9 cellular contexts compared by ENCODE assay signal in genomic region chr7:130886438-130887135, GRCh38.
A peak's percentile ranks its signal among the peaks of the same experiment; 100 is the strongest.
DNase-seq lines count a peak whose midpoint lies in the region; ATAC-seq and TF ChIP-seq lines count a peak whose summit lies in the region.
"Had no signal": no experiment of that assay in that cellular context is flagged by ENCODE, and none has a peak within 500 bp of the region (broad histone marks: within the 10 kb centered on the region; RNA-seq: fewer than 3 reads in every experiment).

No MANE protein-coding gene starts in this region.

- no peak for TF ChIP-seq RAD21 in SK-N-SH (IDR thresholded peaks at IDR 0.05; ENCODE audit: low read length)

- no peaks in the 10 kb centered on the region for H3K27me3 Mint-ChIP-seq in activated naive CD8-positive, alpha-beta T cell treated with anti-CD3 and anti-CD28 coated beads, Interleukin-2, amount 50 U/mL, for 24 hours
- H3K27me3 Mint-ChIP-seq in stimulated activated naive B cell treated with anti-CD40 and anti-IgM and Interleukin-4, amounts not matched to agents 10 μg/mL and 1 μg/mL and 100 μg/mL, for 72 hours = no peaks in the 10 kb centered on the region

- H3F3A ChIP-seq in SK-N-SH (replicated peaks; ENCODE audit: insufficient read depth) = peaks cover 92% of the 10 kb centered on the region

- TF ChIP-seq CTCF in SK-N-SH (IDR thresholded peaks at IDR 0.05) = no peak

- CTCF ChIA-PET in SK-N-SH (lab: Yijun Ruan, JAX) = interaction anchor here (0.9 to 9.7 kb wide), 6 partner anchors 10 to 153 kb away, joined by 3 to 136 read pairs (median 10); no protein-coding TSS in a partner anchor

- peaks cover 76% of the 10 kb centered on the region for H3K36me3 Mint-ChIP-seq in activated naive CD8-positive, alpha-beta T cell treated with anti-CD3 and anti-CD28 coated beads, Interleukin-2, amount 50 U/mL, for 24 hours (ENCODE audit: low read depth)
- peaks cover 31 to 59% of the 10 kb centered on the region in 2 donors for H3K36me3 Mint-ChIP-seq in stimulated activated naive B cell treated with anti-CD40 and anti-IgM and Interleukin-4, amounts not matched to agents 10 μg/mL and 1 μg/mL and 100 μg/mL, for 72 hours

- H3K4me3 ChIP-seq in SK-N-SH (ENCODE audit: low read depth in 2 of 2, low read length in 1 of 2) (no peak overlapping the region), Karpas-422 (ENCODE audit: low read length) (no peak overlapping the region)

- peaks cover 13 to 78% of the 10 kb centered on the region in 2 experiments for H3K4me1 ChIP-seq in SK-N-SH (ENCODE audit: control insufficient read depth in 1 of 2, insufficient read depth in 2 of 2, low read depth in 1 of 2, low read length in 1 of 2)
- no peaks in the 10 kb centered on the region for H3K4me1 ChIP-seq in Karpas-422 (ENCODE audit: low read length)

- H3K9me3 ChIP-seq in SK-N-SH (no peaks in the 10 kb centered on the region), Karpas-422 (ENCODE audit: low read length) (no peaks in the 10 kb centered on the region)

- H4K20me1 ChIP-seq in SK-N-SH (ENCODE audit: insufficient read depth) (peaks cover 20% of the 10 kb centered on the region), Karpas-422 (ENCODE audit: insufficient read depth, low read depth, low read length) (no peaks in the 10 kb centered on the region)

- H3K9me3 Mint-ChIP-seq in activated naive CD8-positive, alpha-beta T cell treated with anti-CD3 and anti-CD28 coated beads, Interleukin-2, amount 50 U/mL, for 24 hours = no peaks in the 10 kb centered on the region
- H3K9me3 Mint-ChIP-seq in stimulated activated naive B cell treated with anti-CD40 and anti-IgM and Interleukin-4, amounts not matched to agents 10 μg/mL and 1 μg/mL and 100 μg/mL, for 72 hours = no peaks in the 10 kb centered on the region

- POLR2A ChIA-PET in SK-N-SH (lab: Yijun Ruan, JAX) = no interaction called here

- H3K27me3 ChIP-seq in SK-N-SH (ENCODE audit: insufficient read depth) = no peaks in the 10 kb centered on the region
- no peaks in the 10 kb centered on the region for H3K27me3 ChIP-seq in Karpas-422 (ENCODE audit: low read length)

- H3K79me2 ChIP-seq in SK-N-SH (ENCODE audit: insufficient read depth) = peaks cover 99% of the 10 kb centered on the region
- H3K79me2 ChIP-seq in Karpas-422 (ENCODE audit: low read length) = peaks cover 32% of the 10 kb centered on the region

- DNase-seq in SK-N-SH = no peak
- DNase-seq in activated naive CD8-positive, alpha-beta T cell treated with anti-CD3 and anti-CD28 coated beads, Interleukin-2, amount 50 U/mL, for 24 hours = no peak
- peak; percentile 56 for DNase-seq in islet precursor cell
- no peak for DNase-seq in stimulated activated naive B cell treated with anti-CD40 and anti-IgM and Interleukin-4, amounts not matched to agents 10 μg/mL and 1 μg/mL and 100 μg/mL, for 72 hours
- no peak for DNase-seq in Karpas-422
- DNase-seq: GDM1 had no signal

- no peak overlapping the region for H3K4me3 Mint-ChIP-seq in activated naive CD8-positive, alpha-beta T cell treated with anti-CD3 and anti-CD28 coated beads, Interleukin-2, amount 50 U/mL, for 24 hours
- no peak overlapping the region for H3K4me3 Mint-ChIP-seq in stimulated activated naive B cell treated with anti-CD40 and anti-IgM and Interleukin-4, amounts not matched to agents 10 μg/mL and 1 μg/mL and 100 μg/mL, for 72 hours

- no peak overlapping the region for H2AFZ ChIP-seq in SK-N-SH (ENCODE audit: low read depth)
- no peak overlapping the region for H2AFZ ChIP-seq in Karpas-422 (ENCODE audit: low read length)

- no peak for TF ChIP-seq EP300 in SK-N-SH (IDR thresholded peaks at IDR 0.05; ENCODE audit: borderline replicate concordance in 1 of 2, low read depth in 1 of 2, low read length in 1 of 2)

- 66% methylated on average over 9 of the region's 10 CpGs for WGBS in SK-N-SH (ENCODE audit: low lambda C conversion rate)

- H3K4me2 ChIP-seq in SK-N-SH (peak overlapping the region; percentile 72), Karpas-422 (ENCODE audit: low read depth, low read length, poor library complexity, severe bottlenecking) (no peak overlapping the region)

- ATAC-seq in SK-N-SH treated with all-trans-retinoic acid at 6 μM for 48 hours (no peak), HG02981 (IDR thresholded peaks at IDR 0.05; ENCODE audit: unreplicated experiment) (no peak), GM18519 (IDR thresholded peaks at IDR 0.05; ENCODE audit: low FRiP score, unreplicated experiment) (no peak)
- no peak for ATAC-seq in activated naive CD8-positive, alpha-beta T cell treated with anti-CD3 and anti-CD28 coated beads, Interleukin-2, amount 50 U/mL, for 24 hours
- ATAC-seq in stimulated activated naive B cell treated with anti-CD40 and anti-IgM and Interleukin-4, amounts not matched to agents 10 μg/mL and 1 μg/mL and 100 μg/mL, for 72 hours (replicated peaks) = no peak

- H3K9ac ChIP-seq in SK-N-SH (peak overlapping the region; percentile 70; the same call in 1 of the 2 replicates), Karpas-422 (ENCODE audit: low read length) (no peak overlapping the region)

- H3K36me3 ChIP-seq in SK-N-SH (replicated peaks in 1 of 2; ENCODE audit: control insufficient read depth in 1 of 2, insufficient read depth in 2 of 2, low read length in 1 of 2) (peaks cover 55 to 77% of the 10 kb centered on the region in 2 experiments), Karpas-422 (ENCODE audit: insufficient read depth, low read length) (peaks cover 43% of the 10 kb centered on the region)

- peaks cover 60% of the 10 kb centered on the region for H3K4me1 Mint-ChIP-seq in activated naive CD8-positive, alpha-beta T cell treated with anti-CD3 and anti-CD28 coated beads, Interleukin-2, amount 50 U/mL, for 24 hours
- peaks cover 14 to 32% of the 10 kb centered on the region in 2 donors for H3K4me1 Mint-ChIP-seq in stimulated activated naive B cell treated with anti-CD40 and anti-IgM and Interleukin-4, amounts not matched to agents 10 μg/mL and 1 μg/mL and 100 μg/mL, for 72 hours

- H3K9me2 ChIP-seq in SK-N-SH (no peaks in the 10 kb centered on the region), Karpas-422 (replicated peaks; ENCODE audit: insufficient read depth, low read length) (no peaks in the 10 kb centered on the region)

- H3K27ac ChIP-seq in SK-N-SH (ENCODE audit: low read depth in 2 of 2, low read length in 1 of 2) (peak overlapping the region; percentile 81 to 100), Karpas-422 (ENCODE audit: low read length) (no peak overlapping the region)

- H3K27ac Mint-ChIP-seq in activated naive CD8-positive, alpha-beta T cell treated with anti-CD3 and anti-CD28 coated beads, Interleukin-2, amount 50 U/mL, for 24 hours = peak overlapping the region; percentile 76
- peak overlapping the region; percentile 25 for H3K27ac Mint-ChIP-seq in stimulated activated naive B cell treated with anti-CD40 and anti-IgM and Interleukin-4, amounts not matched to agents 10 μg/mL and 1 μg/mL and 100 μg/mL, for 72 hours

TF ChIP-seq in SK-N-SH, 30 proteins besides CTCF, POLR2A, EP300 and RAD21:
- TF ChIP-seq SIN3A (IDR thresholded peaks at IDR 0.05; ENCODE audit: borderline replicate concordance, low read depth, low read length) (peak; percentile 8; the same call in 1 of the 2 replicates), RFX5 (IDR thresholded peaks at IDR 0.05; ENCODE audit: low read length) (no peak)

TF ChIP-seq in SK-N-SH treated with all-trans-retinoic acid at 6 μM for 48 hours, 23 proteins besides CTCF, POLR2A, EP300 and RAD21 (continues in another document):
- TF ChIP-seq ZFP30 (CRISPR knock-in tag; IDR thresholded peaks at IDR 0.05) = no peak
- no peak for TF ChIP-seq PATZ1 (CRISPR knock-in tag; IDR thresholded peaks at IDR 0.05; ENCODE audit: borderline replicate concordance)
- TF ChIP-seq GLIS3 (CRISPR knock-in tag; IDR thresholded peaks at IDR 0.05) = no peak
- TF ChIP-seq RARB (CRISPR knock-in tag; IDR thresholded peaks at IDR 0.05) = no peak
- no peak for TF ChIP-seq CREB5 (CRISPR knock-in tag; IDR thresholded peaks at IDR 0.05; ENCODE audit: low read depth)
- TF ChIP-seq ZC3H10 (CRISPR knock-in tag; IDR thresholded peaks at IDR 0.05) = no peak
- TF ChIP-seq POU6F1 (CRISPR knock-in tag; IDR thresholded peaks at IDR 0.05; ENCODE audit: borderline replicate concordance, low read depth) = no peak
